2 cellular contexts compared by ENCODE assay signal in the genomic region with DNA sequence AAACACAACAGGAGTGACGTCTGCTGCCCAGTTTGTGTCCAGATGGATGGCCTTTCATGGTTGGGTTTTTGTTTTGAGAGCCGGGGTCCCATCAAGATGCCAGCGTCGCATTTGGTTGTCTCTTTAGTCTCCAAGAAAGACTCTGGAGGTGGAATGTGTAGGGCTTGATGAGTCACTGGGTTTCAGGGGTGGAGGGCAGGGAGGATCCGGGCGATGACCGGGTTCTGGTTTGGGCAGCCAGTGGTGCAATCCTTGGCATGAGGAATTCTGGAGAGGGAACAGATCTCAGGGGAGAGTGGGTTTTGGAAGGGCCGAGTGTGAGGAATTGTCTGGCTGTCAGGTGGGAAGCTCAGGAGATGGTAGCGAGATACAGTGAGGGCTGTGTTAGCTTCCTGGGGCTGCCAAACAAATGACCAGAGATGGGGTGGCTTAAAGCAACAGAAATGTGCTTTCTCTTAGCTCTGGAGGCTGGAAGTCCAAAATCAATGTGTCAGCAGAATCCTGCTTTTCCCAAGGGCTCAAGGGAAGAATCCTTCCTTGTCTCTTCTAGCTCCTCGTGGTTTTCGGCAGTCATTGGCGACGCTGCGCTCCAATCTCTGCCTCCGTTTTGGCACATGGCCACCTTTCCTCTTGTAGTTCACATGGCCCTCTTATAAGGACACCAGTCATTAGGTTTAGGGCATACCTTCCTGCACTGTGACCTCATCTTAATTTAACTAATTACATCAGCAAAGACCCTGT.
TF ChIP-seq lines count a peak whose summit lies in the region.

No MANE protein-coding gene starts in this region.

TF ChIP-seq in A549, 52 proteins besides CTCF, POLR2A, EP300 and RAD21 (continued from another document):
- TF ChIP-seq, protein P1, sequence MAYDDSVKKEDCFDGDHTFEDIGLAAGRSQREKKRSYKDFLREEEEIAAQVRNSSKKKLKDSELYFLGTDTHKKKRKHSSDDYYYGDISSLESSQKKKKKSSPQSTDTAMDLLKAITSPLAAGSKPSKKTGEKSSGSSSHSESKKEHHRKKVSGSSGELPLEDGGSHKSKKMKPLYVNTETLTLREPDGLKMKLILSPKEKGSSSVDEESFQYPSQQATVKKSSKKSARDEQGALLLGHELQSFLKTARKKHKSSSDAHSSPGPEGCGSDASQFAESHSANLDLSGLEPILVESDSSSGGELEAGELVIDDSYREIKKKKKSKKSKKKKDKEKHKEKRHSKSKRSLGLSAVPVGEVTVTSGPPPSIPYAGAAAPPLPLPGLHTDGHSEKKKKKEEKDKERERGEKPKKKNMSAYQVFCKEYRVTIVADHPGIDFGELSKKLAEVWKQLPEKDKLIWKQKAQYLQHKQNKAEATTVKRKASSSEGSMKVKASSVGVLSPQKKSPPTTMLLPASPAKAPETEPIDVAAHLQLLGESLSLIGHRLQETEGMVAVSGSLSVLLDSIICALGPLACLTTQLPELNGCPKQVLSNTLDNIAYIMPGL (CRISPR knock-in tag; IDR thresholded peaks at IDR 0.05; ENCODE audit: borderline replicate concordance) = no peak
- TF ChIP-seq JUNB (IDR thresholded peaks at IDR 0.05) (no peak), CHD4 (IDR thresholded peaks at IDR 0.05; ENCODE audit: borderline replicate concordance) (no peak), CBX2 (IDR thresholded peaks at IDR 0.05; ENCODE audit: borderline replicate concordance, low read depth) (no peak), RFX5 (IDR thresholded peaks at IDR 0.05) (no peak)

TF ChIP-seq in GM23338, 12 proteins besides CTCF, POLR2A, EP300 and RAD21:
- TF ChIP-seq, protein P2, sequence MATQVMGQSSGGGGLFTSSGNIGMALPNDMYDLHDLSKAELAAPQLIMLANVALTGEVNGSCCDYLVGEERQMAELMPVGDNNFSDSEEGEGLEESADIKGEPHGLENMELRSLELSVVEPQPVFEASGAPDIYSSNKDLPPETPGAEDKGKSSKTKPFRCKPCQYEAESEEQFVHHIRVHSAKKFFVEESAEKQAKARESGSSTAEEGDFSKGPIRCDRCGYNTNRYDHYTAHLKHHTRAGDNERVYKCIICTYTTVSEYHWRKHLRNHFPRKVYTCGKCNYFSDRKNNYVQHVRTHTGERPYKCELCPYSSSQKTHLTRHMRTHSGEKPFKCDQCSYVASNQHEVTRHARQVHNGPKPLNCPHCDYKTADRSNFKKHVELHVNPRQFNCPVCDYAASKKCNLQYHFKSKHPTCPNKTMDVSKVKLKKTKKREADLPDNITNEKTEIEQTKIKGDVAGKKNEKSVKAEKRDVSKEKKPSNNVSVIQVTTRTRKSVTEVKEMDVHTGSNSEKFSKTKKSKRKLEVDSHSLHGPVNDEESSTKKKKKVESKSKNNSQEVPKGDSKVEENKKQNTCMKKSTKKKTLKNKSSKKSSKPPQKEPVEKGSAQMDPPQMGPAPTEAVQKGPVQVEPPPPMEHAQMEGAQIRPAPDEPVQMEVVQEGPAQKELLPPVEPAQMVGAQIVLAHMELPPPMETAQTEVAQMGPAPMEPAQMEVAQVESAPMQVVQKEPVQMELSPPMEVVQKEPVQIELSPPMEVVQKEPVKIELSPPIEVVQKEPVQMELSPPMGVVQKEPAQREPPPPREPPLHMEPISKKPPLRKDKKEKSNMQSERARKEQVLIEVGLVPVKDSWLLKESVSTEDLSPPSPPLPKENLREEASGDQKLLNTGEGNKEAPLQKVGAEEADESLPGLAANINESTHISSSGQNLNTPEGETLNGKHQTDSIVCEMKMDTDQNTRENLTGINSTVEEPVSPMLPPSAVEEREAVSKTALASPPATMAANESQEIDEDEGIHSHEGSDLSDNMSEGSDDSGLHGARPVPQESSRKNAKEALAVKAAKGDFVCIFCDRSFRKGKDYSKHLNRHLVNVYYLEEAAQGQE (IDR thresholded peaks at IDR 0.05; ENCODE audit: unreplicated experiment) = no peak
- no peak for TF ChIP-seq ZNF331 (CRISPR knock-in tag; IDR thresholded peaks at IDR 0.05; ENCODE audit: low read depth)
- TF ChIP-seq, protein P3, sequence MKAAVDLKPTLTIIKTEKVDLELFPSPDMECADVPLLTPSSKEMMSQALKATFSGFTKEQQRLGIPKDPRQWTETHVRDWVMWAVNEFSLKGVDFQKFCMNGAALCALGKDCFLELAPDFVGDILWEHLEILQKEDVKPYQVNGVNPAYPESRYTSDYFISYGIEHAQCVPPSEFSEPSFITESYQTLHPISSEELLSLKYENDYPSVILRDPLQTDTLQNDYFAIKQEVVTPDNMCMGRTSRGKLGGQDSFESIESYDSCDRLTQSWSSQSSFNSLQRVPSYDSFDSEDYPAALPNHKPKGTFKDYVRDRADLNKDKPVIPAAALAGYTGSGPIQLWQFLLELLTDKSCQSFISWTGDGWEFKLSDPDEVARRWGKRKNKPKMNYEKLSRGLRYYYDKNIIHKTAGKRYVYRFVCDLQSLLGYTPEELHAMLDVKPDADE (IDR thresholded peaks at IDR 0.05) = no peak
- no peak for TF ChIP-seq POLR2AphosphoS5 (IDR thresholded peaks at IDR 0.05; ENCODE audit: low read depth)
- no peak for TF ChIP-seq STAT1 (IDR thresholded peaks at IDR 0.05; ENCODE audit: unreplicated experiment)
- no peak for TF ChIP-seq EZH2 (IDR thresholded peaks at IDR 0.05; ENCODE audit: low read depth, unreplicated experiment)
- TF ChIP-seq JUNB (IDR thresholded peaks at IDR 0.05; ENCODE audit: unreplicated experiment) = no peak
- no peak for TF ChIP-seq CREB1 (CRISPR knock-in tag; IDR thresholded peaks at IDR 0.05; ENCODE audit: low read depth)
- no peak for TF ChIP-seq NANOG (IDR thresholded peaks at IDR 0.05; ENCODE audit: borderline replicate concordance)
- TF ChIP-seq, protein P4, sequence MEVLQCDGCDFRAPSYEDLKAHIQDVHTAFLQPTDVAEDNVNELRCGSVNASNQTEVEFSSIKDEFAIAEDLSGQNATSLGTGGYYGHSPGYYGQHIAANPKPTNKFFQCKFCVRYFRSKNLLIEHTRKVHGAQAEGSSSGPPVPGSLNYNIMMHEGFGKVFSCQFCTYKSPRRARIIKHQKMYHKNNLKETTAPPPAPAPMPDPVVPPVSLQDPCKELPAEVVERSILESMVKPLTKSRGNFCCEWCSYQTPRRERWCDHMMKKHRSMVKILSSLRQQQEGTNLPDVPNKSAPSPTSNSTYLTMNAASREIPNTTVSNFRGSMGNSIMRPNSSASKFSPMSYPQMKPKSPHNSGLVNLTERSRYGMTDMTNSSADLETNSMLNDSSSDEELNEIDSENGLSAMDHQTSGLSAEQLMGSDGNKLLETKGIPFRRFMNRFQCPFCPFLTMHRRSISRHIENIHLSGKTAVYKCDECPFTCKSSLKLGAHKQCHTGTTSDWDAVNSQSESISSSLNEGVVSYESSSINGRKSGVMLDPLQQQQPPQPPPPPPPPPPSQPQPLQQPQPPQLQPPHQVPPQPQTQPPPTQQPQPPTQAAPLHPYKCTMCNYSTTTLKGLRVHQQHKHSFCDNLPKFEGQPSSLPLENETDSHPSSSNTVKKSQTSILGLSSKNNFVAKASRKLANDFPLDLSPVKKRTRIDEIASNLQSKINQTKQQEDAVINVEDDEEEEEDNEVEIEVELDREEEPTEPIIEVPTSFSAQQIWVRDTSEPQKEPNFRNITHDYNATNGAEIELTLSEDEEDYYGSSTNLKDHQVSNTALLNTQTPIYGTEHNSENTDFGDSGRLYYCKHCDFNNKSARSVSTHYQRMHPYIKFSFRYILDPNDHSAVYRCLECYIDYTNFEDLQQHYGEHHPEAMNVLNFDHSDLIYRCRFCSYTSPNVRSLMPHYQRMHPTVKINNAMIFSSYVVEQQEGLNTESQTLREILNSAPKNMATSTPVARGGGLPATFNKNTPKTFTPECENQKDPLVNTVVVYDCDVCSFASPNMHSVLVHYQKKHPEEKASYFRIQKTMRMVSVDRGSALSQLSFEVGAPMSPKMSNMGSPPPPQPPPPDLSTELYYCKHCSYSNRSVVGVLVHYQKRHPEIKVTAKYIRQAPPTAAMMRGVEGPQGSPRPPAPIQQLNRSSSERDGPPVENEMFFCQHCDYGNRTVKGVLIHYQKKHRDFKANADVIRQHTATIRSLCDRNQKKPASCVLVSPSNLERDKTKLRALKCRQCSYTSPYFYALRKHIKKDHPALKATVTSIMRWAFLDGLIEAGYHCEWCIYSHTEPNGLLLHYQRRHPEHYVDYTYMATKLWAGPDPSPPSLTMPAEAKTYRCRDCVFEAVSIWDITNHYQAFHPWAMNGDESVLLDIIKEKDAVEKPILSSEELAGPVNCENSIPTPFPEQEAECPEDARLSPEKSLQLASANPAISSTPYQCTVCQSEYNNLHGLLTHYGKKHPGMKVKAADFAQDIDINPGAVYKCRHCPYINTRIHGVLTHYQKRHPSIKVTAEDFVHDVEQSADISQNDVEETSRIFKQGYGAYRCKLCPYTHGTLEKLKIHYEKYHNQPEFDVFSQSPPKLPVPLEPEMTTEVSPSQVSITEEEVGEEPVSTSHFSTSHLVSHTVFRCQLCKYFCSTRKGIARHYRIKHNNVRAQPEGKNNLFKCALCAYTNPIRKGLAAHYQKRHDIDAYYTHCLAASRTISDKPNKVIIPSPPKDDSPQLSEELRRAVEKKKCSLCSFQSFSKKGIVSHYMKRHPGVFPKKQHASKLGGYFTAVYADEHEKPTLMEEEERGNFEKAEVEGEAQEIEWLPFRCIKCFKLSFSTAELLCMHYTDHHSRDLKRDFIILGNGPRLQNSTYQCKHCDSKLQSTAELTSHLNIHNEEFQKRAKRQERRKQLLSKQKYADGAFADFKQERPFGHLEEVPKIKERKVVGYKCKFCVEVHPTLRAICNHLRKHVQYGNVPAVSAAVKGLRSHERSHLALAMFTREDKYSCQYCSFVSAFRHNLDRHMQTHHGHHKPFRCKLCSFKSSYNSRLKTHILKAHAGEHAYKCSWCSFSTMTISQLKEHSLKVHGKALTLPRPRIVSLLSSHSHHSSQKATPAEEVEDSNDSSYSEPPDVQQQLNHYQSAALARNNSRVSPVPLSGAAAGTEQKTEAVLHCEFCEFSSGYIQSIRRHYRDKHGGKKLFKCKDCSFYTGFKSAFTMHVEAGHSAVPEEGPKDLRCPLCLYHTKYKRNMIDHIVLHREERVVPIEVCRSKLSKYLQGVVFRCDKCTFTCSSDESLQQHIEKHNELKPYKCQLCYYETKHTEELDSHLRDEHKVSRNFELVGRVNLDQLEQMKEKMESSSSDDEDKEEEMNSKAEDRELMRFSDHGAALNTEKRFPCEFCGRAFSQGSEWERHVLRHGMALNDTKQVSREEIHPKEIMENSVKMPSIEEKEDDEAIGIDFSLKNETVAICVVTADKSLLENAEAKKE (CRISPR knock-in tag; IDR thresholded peaks at IDR 0.05) = no peak
- no peak for TF ChIP-seq EZH2phosphoT487 (IDR thresholded peaks at IDR 0.05; ENCODE audit: unreplicated experiment)
- no peak for TF ChIP-seq ZNF114 (CRISPR knock-in tag; IDR thresholded peaks at IDR 0.05)
TF ChIP-seq in GM23338: peak in this region for 0.
